In genomic region chr1:241457421-241457820, GRCh38 we compare ENCODE assay signal across 1 cellular context.
TF ChIP-seq lines count a peak whose summit lies in the region.

No MANE protein-coding gene starts in this region.

TF ChIP-seq in GM23338, 12 proteins besides CTCF, POLR2A, EP300 and RAD21 (continued from another document):
- TF ChIP-seq STAT1 (IDR thresholded peaks at IDR 0.05; ENCODE audit: unreplicated experiment) (no peak), ETS1 (IDR thresholded peaks at IDR 0.05) (no peak), ZNF331 (CRISPR knock-in tag; IDR thresholded peaks at IDR 0.05; ENCODE audit: low read depth) (no peak), NANOG (IDR thresholded peaks at IDR 0.05; ENCODE audit: borderline replicate concordance) (no peak), EZH2 (IDR thresholded peaks at IDR 0.05; ENCODE audit: low read depth, unreplicated experiment) (no peak), ZNF462 (CRISPR knock-in tag; IDR thresholded peaks at IDR 0.05) (no peak), CREB1 (CRISPR knock-in tag; IDR thresholded peaks at IDR 0.05; ENCODE audit: low read depth) (no peak), EZH2phosphoT487 (IDR thresholded peaks at IDR 0.05; ENCODE audit: unreplicated experiment) (no peak), POLR2AphosphoS5 (IDR thresholded peaks at IDR 0.05; ENCODE audit: low read depth) (no peak), ZNF114 (CRISPR knock-in tag; IDR thresholded peaks at IDR 0.05) (no peak)
